ENCODE assay signal across 1 cellular context in the genomic region with DNA sequence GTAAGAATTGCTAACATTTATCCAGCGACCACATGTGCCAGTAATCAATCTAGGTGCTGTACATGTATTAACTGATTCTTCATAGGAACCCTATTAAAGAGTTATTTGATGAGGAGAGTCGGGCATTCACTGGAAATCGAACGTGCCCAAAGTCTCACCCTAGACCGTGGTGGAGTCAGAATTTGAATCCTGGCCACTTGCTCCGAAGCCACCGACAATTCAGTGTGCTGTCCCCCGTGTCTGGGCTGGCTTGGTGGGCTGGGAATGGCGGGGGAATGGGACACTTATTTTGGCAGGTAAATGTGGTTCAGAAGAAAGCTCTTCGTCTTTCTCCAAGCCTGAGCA.
A peak's percentile ranks its signal among the peaks of the same experiment; 100 is the strongest.
TF ChIP-seq lines count a peak whose summit lies in the region.

No MANE protein-coding gene starts in this region.

TF ChIP-seq in K562, 482 proteins besides CTCF, POLR2A, EP300 and RAD21 (continued from another document and continues in another):
- TF ChIP-seq, protein P1, sequence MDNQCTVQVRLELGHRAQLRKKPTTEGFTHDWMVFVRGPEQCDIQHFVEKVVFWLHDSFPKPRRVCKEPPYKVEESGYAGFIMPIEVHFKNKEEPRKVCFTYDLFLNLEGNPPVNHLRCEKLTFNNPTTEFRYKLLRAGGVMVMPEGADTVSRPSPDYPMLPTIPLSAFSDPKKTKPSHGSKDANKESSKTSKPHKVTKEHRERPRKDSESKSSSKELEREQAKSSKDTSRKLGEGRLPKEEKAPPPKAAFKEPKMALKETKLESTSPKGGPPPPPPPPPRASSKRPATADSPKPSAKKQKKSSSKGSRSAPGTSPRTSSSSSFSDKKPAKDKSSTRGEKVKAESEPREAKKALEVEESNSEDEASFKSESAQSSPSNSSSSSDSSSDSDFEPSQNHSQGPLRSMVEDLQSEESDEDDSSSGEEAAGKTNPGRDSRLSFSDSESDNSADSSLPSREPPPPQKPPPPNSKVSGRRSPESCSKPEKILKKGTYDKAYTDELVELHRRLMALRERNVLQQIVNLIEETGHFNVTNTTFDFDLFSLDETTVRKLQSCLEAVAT (IDR thresholded peaks at IDR 0.05), result no peak
- no peak for TF ChIP-seq RBBP5 (IDR thresholded peaks at IDR 0.05; ENCODE audit: borderline replicate concordance, insufficient read depth, low read length, poor library complexity, severe bottlenecking)
- TF ChIP-seq ZNF785 (CRISPR knock-in tag; IDR thresholded peaks at IDR 0.05), result no peak
- TF ChIP-seq BDP1 (IDR thresholded peaks at IDR 0.05; ENCODE audit: insufficient read depth, insufficient read length), result no peak
- TF ChIP-seq, protein P2, sequence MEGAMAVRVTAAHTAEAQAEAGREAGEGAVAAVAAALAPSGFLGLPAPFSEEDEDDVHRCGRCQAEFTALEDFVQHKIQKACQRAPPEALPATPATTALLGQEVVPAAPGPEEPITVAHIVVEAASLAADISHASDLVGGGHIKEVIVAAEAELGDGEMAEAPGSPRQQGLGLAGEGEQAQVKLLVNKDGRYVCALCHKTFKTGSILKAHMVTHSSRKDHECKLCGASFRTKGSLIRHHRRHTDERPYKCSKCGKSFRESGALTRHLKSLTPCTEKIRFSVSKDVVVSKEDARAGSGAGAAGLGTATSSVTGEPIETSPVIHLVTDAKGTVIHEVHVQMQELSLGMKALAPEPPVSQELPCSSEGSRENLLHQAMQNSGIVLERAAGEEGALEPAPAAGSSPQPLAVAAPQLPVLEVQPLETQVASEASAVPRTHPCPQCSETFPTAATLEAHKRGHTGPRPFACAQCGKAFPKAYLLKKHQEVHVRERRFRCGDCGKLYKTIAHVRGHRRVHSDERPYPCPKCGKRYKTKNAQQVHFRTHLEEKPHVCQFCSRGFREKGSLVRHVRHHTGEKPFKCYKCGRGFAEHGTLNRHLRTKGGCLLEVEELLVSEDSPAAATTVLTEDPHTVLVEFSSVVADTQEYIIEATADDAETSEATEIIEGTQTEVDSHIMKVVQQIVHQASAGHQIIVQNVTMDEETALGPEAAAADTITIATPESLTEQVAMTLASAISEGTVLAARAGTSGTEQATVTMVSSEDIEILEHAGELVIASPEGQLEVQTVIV (CRISPR knock-in tag; IDR thresholded peaks at IDR 0.05; ENCODE audit: borderline replicate concordance), result no peak
- TF ChIP-seq, protein P3, sequence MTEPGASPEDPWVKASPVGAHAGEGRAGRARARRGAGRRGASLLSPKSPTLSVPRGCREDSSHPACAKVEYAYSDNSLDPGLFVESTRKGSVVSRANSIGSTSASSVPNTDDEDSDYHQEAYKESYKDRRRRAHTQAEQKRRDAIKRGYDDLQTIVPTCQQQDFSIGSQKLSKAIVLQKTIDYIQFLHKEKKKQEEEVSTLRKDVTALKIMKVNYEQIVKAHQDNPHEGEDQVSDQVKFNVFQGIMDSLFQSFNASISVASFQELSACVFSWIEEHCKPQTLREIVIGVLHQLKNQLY (CRISPR knock-in tag; conservative IDR thresholded peaks at IDR 0.05), result no peak
- TF ChIP-seq, protein P4, sequence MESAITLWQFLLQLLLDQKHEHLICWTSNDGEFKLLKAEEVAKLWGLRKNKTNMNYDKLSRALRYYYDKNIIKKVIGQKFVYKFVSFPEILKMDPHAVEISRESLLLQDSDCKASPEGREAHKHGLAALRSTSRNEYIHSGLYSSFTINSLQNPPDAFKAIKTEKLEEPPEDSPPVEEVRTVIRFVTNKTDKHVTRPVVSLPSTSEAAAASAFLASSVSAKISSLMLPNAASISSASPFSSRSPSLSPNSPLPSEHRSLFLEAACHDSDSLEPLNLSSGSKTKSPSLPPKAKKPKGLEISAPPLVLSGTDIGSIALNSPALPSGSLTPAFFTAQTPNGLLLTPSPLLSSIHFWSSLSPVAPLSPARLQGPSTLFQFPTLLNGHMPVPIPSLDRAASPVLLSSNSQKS (CRISPR knock-in tag; IDR thresholded peaks at IDR 0.05), result no peak
- TF ChIP-seq, protein P5, sequence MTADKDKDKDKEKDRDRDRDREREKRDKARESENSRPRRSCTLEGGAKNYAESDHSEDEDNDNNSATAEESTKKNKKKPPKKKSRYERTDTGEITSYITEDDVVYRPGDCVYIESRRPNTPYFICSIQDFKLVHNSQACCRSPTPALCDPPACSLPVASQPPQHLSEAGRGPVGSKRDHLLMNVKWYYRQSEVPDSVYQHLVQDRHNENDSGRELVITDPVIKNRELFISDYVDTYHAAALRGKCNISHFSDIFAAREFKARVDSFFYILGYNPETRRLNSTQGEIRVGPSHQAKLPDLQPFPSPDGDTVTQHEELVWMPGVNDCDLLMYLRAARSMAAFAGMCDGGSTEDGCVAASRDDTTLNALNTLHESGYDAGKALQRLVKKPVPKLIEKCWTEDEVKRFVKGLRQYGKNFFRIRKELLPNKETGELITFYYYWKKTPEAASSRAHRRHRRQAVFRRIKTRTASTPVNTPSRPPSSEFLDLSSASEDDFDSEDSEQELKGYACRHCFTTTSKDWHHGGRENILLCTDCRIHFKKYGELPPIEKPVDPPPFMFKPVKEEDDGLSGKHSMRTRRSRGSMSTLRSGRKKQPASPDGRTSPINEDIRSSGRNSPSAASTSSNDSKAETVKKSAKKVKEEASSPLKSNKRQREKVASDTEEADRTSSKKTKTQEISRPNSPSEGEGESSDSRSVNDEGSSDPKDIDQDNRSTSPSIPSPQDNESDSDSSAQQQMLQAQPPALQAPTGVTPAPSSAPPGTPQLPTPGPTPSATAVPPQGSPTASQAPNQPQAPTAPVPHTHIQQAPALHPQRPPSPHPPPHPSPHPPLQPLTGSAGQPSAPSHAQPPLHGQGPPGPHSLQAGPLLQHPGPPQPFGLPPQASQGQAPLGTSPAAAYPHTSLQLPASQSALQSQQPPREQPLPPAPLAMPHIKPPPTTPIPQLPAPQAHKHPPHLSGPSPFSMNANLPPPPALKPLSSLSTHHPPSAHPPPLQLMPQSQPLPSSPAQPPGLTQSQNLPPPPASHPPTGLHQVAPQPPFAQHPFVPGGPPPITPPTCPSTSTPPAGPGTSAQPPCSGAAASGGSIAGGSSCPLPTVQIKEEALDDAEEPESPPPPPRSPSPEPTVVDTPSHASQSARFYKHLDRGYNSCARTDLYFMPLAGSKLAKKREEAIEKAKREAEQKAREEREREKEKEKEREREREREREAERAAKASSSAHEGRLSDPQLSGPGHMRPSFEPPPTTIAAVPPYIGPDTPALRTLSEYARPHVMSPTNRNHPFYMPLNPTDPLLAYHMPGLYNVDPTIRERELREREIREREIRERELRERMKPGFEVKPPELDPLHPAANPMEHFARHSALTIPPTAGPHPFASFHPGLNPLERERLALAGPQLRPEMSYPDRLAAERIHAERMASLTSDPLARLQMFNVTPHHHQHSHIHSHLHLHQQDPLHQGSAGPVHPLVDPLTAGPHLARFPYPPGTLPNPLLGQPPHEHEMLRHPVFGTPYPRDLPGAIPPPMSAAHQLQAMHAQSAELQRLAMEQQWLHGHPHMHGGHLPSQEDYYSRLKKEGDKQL (CRISPR knock-in tag; IDR thresholded peaks at IDR 0.05; ENCODE audit: borderline replicate concordance), result no peak
- TF ChIP-seq HDAC2 (IDR thresholded peaks at IDR 0.05), result 0 out of 2 replicates have a peak, but pooled peaks have one; percentile 35
- TF ChIP-seq, protein P6, sequence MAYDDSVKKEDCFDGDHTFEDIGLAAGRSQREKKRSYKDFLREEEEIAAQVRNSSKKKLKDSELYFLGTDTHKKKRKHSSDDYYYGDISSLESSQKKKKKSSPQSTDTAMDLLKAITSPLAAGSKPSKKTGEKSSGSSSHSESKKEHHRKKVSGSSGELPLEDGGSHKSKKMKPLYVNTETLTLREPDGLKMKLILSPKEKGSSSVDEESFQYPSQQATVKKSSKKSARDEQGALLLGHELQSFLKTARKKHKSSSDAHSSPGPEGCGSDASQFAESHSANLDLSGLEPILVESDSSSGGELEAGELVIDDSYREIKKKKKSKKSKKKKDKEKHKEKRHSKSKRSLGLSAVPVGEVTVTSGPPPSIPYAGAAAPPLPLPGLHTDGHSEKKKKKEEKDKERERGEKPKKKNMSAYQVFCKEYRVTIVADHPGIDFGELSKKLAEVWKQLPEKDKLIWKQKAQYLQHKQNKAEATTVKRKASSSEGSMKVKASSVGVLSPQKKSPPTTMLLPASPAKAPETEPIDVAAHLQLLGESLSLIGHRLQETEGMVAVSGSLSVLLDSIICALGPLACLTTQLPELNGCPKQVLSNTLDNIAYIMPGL (CRISPR knock-in tag; IDR thresholded peaks at IDR 0.05), result 0 out of 2 replicates have a peak, but pooled peaks have one; percentile 6
- no peak for TF ChIP-seq MYC (IDR thresholded peaks at IDR 0.05; ENCODE audit: low read depth, low read length)
- TF ChIP-seq MYC (CRISPR knock-in tag; IDR thresholded peaks at IDR 0.05; ENCODE audit: borderline replicate concordance, low read depth), result no peak
- TF ChIP-seq ASH1L (IDR thresholded peaks at IDR 0.05; ENCODE audit: borderline replicate concordance, low read depth, partially characterized antibody), result no peak
- no peak for TF ChIP-seq XRCC4 (IDR thresholded peaks at IDR 0.05; ENCODE audit: extremely low read depth, insufficient read depth, insufficient read length)
- TF ChIP-seq, protein P7, sequence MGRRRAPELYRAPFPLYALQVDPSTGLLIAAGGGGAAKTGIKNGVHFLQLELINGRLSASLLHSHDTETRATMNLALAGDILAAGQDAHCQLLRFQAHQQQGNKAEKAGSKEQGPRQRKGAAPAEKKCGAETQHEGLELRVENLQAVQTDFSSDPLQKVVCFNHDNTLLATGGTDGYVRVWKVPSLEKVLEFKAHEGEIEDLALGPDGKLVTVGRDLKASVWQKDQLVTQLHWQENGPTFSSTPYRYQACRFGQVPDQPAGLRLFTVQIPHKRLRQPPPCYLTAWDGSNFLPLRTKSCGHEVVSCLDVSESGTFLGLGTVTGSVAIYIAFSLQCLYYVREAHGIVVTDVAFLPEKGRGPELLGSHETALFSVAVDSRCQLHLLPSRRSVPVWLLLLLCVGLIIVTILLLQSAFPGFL (CRISPR knock-in tag; IDR thresholded peaks at IDR 0.05), result no peak
- 0 out of 2 replicates have a peak, but pooled peaks have one; percentile 46 for TF ChIP-seq NBN (IDR thresholded peaks at IDR 0.05; ENCODE audit: low read depth)
- TF ChIP-seq HSF4 (CRISPR knock-in tag; IDR thresholded peaks at IDR 0.05; ENCODE audit: borderline replicate concordance), result no peak
- TF ChIP-seq, protein P8, sequence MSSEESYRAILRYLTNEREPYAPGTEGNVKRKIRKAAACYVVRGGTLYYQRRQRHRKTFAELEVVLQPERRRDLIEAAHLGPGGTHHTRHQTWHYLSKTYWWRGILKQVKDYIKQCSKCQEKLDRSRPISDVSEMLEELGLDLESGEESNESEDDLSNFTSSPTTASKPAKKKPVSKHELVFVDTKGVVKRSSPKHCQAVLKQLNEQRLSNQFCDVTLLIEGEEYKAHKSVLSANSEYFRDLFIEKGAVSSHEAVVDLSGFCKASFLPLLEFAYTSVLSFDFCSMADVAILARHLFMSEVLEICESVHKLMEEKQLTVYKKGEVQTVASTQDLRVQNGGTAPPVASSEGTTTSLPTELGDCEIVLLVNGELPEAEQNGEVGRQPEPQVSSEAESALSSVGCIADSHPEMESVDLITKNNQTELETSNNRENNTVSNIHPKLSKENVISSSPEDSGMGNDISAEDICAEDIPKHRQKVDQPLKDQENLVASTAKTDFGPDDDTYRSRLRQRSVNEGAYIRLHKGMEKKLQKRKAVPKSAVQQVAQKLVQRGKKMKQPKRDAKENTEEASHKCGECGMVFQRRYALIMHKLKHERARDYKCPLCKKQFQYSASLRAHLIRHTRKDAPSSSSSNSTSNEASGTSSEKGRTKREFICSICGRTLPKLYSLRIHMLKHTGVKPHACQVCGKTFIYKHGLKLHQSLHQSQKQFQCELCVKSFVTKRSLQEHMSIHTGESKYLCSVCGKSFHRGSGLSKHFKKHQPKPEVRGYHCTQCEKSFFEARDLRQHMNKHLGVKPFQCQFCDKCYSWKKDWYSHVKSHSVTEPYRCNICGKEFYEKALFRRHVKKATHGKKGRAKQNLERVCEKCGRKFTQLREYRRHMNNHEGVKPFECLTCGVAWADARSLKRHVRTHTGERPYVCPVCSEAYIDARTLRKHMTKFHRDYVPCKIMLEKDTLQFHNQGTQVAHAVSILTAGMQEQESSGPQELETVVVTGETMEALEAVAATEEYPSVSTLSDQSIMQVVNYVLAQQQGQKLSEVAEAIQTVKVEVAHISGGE (CRISPR knock-in tag; IDR thresholded peaks at IDR 0.05), result 0 out of 6 replicates have a peak, but pooled peaks of 1 of the 3 experiments have one; percentile 2
- TF ChIP-seq NFYB (IDR thresholded peaks at IDR 0.05; ENCODE audit: extremely low read depth, insufficient read length), result no peak
- TF ChIP-seq, protein P9, sequence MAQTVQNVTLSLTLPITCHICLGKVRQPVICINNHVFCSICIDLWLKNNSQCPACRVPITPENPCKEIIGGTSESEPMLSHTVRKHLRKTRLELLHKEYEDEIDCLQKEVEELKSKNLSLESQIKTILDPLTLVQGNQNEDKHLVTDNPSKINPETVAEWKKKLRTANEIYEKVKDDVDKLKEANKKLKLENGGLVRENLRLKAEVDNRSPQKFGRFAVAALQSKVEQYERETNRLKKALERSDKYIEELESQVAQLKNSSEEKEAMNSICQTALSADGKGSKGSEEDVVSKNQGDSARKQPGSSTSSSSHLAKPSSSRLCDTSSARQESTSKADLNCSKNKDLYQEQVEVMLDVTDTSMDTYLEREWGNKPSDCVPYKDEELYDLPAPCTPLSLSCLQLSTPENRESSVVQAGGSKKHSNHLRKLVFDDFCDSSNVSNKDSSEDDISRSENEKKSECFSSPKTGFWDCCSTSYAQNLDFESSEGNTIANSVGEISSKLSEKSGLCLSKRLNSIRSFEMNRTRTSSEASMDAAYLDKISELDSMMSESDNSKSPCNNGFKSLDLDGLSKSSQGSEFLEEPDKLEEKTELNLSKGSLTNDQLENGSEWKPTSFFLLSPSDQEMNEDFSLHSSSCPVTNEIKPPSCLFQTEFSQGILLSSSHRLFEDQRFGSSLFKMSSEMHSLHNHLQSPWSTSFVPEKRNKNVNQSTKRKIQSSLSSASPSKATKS (CRISPR knock-in tag; IDR thresholded peaks at IDR 0.05), result no peak
- no peak for TF ChIP-seq MAZ (CRISPR knock-in tag; conservative IDR thresholded peaks at IDR 0.05 in 1 of 2, IDR thresholded peaks at IDR 0.05 in 1 of 2)
- TF ChIP-seq BRD4 (IDR thresholded peaks at IDR 0.05), result no peak
